Comparison of ENCODE assay signal across 8 cellular contexts in the genomic region with DNA sequence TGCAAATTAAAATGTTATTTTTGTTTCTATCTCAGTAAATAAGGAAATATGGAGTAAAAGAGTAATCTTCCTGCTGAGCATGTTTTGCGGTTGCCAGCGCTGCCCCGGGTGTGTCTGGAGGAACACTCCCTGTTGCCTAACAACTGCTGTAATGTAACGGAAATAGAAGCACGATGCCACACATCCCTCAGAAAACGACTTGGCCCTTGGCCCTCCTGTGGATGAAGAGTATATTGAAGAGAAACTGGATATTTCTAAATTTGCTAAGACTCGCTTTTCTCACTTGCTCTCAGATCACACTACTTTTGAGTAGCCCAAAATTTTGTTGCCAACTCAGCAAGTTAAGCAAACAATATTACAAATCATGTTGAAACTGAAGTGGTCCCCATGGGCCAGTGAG. TPM values are rescaled to one million over a fixed set of nuclear protein-coding genes. Genes with fewer than 3 reads are reported as not detected.
A peak's percentile ranks its signal among the peaks of the same experiment; 100 is the strongest.
DNase-seq lines count a peak whose midpoint lies in the region; ATAC-seq and TF ChIP-seq lines count a peak whose summit lies in the region.

No MANE protein-coding gene starts in this region.

- H3K27ac Mint-ChIP-seq in activated CD4-positive, alpha-beta memory T cell treated with anti-CD3 and anti-CD28 coated beads for 36 hours = peak overlapping the region; percentile 50
- H3K27ac Mint-ChIP-seq in naive B cell = peak overlapping the region; percentile 1 to 96 (median 62)

- CTCF ChIA-PET in activated CD4-positive, alpha-beta memory T cell treated with anti-CD3 and anti-CD28 coated beads for 36 hours (lab: Charles Lee) = interaction anchor here (2.7 to 2.8 kb wide), 2 partner anchors 27 to 71 kb away, joined by 13 to 14 read pairs; no protein-coding TSS in a partner anchor

- H3K9me3 Mint-ChIP-seq in activated CD4-positive, alpha-beta memory T cell treated with anti-CD3 and anti-CD28 coated beads for 36 hours = no peaks in the 10 kb centered on the region
- H3K9me3 Mint-ChIP-seq in naive B cell = no peaks in the 10 kb centered on the region

- H3K36me3 ChIP-seq in H7 (replicated peaks; ENCODE audit: control insufficient read depth, insufficient read depth, low read length) (no peaks in the 10 kb centered on the region), tibial artery (no peaks in the 10 kb centered on the region)

- no peaks in the 10 kb centered on the region for H3K36me3 Mint-ChIP-seq in activated CD4-positive, alpha-beta memory T cell treated with anti-CD3 and anti-CD28 coated beads for 36 hours
- H3K36me3 Mint-ChIP-seq in naive B cell = no peaks in the 10 kb centered on the region

- no peaks in the 10 kb centered on the region for H3K27me3 ChIP-seq in H7 (ENCODE audit: control insufficient read depth, insufficient read depth, low read length)
- H3K27me3 ChIP-seq in tibial artery = no peaks in the 10 kb centered on the region

- H3K9me3 ChIP-seq in tibial artery = no peaks in the 10 kb centered on the region

- peaks cover 4% of the 10 kb centered on the region for H3K27me3 Mint-ChIP-seq in activated CD4-positive, alpha-beta memory T cell treated with anti-CD3 and anti-CD28 coated beads for 36 hours
- H3K27me3 Mint-ChIP-seq in naive B cell = no peaks in the 10 kb centered on the region

- H3K4me1 Mint-ChIP-seq in activated CD4-positive, alpha-beta memory T cell treated with anti-CD3 and anti-CD28 coated beads for 36 hours (ENCODE audit: low read depth) = peaks cover 28% of the 10 kb centered on the region
- peaks cover 61 to 77% (median 74%) of the 10 kb centered on the region in 3 donors for H3K4me1 Mint-ChIP-seq in naive B cell

- DNase-seq in GF-D8 (lab: John Stamatoyannopoulos, UW) (peak; percentile 96), H7 (peak; percentile 49), NCI-H2227 (lab: John Stamatoyannopoulos, UW; ENCODE audit: unreplicated experiment) (peak; percentile 39), epithelial cell of prostate (ENCODE audit: low read depth, low spot score) (peak; percentile 86), naive B cell (peak; percentile 69), tibial artery (peak; percentile 90 to 94), mesenteric fat pad (ENCODE audit: low spot score) (no peak)
- DNase-seq in activated CD4-positive, alpha-beta memory T cell treated with anti-CD3 and anti-CD28 coated beads for 36 hours = peak; percentile 73

- no peak overlapping the region for H3K4me3 Mint-ChIP-seq in activated CD4-positive, alpha-beta memory T cell treated with anti-CD3 and anti-CD28 coated beads for 36 hours
- H3K4me3 Mint-ChIP-seq in naive B cell = peak overlapping the region in 6 of 8 donors; percentile 4 to 60 (median 40)

- POLR2A ChIA-PET in activated CD4-positive, alpha-beta memory T cell treated with anti-CD3 and anti-CD28 coated beads for 36 hours (lab: Charles Lee) = no interaction called here

- H3K27ac ChIP-seq in epithelial cell of prostate (no peak overlapping the region), tibial artery (peak overlapping the region in 1 of 2 donors; percentile 15)

- peaks cover 0 to 17% (median 2%) of the 10 kb centered on the region in 4 donors for H3K4me1 ChIP-seq in tibial artery

- intact Hi-C loops in activated CD4-positive, alpha-beta memory T cell treated with anti-CD3 and anti-CD28 coated beads for 36 hours (cut with micrococcal nuclease) = loop anchor here (5.0 kb wide), 1 partner anchor 54 kb away; no protein-coding TSS in a partner anchor
- intact Hi-C loops in tibial artery (cut with DNase I; ENCODE audit: low total_unique reads) = no loop called here

- peak; percentile 51 to 69 for TF ChIP-seq CTCF in tibial artery (IDR thresholded peaks at IDR 0.05)

- ATAC-seq in naive B cell (ENCODE audit: low read depth in 2 of 2) = peak; percentile 77 to 80

- no peak overlapping the region for H3K4me3 ChIP-seq in H7 (ENCODE audit: insufficient read depth, low read depth, low read length)
- no peak overlapping the region for H3K4me3 ChIP-seq in tibial artery

RNA-seq across cellular contexts. Expression of a gene that starts 18.9 kb away (rescaled TPM):
- 0.03 and 1.0 TPM in 2 replicates for total RNA-seq in H7 (2014; rRNA removed; shearing (Covaris generic))
- total RNA-seq in activated CD4-positive, alpha-beta memory T cell treated with anti-CD3 and anti-CD28 coated beads for 36 hours = under 1 TPM; 0.07 to 0.21 TPM
- polyA plus RNA-seq in naive B cell (ENCODE audit: low read depth in 6 of 6) = 1 to 10 TPM in 5 of 6 donors, under 1 TPM in 1; 0.14 to 2.9 (median 1.3) TPM
- 0.42 TPM for total RNA-seq in mesenteric fat pad
